ENCODE assay signal across 8 cellular contexts in genomic region chr6:154732538-154732823, GRCh38. TPM values are rescaled to one million over a fixed set of nuclear protein-coding genes. Genes with fewer than 3 reads are reported as not detected.
DNase-seq lines count a peak whose midpoint lies in the region; ATAC-seq lines count a peak whose summit lies in the region.

No MANE protein-coding gene starts in this region.

- no peaks in the 10 kb centered on the region for H3K9me3 Mint-ChIP-seq in activated CD4-positive, alpha-beta T cell treated with anti-CD3 and anti-CD28 coated beads, Interleukin-2, amount 10 ng/mL, durations not matched to agents 24 days and 14 days
- H3K9me3 Mint-ChIP-seq in activated naive CD4-positive, alpha-beta T cell treated with anti-CD3 and anti-CD28 coated beads, Interleukin-2, amount 50 U/mL, for 72 hours: no peaks in the 10 kb centered on the region

- peak overlapping the region; percentile 89 for H3K4me3 Mint-ChIP-seq in activated CD4-positive, alpha-beta T cell treated with anti-CD3 and anti-CD28 coated beads, Interleukin-2, amount 10 ng/mL, durations not matched to agents 24 days and 14 days

- DNase-seq in activated CD4-positive, alpha-beta T cell treated with anti-CD3 and anti-CD28 coated beads, Interleukin-2, amount 10 ng/mL, durations not matched to agents 24 days and 14 days: no peak
- DNase-seq in activated CD4-positive, alpha-beta T cell treated with anti-CD3 and anti-CD28 coated beads, Interleukin-2, amount 50 U/mL, for 4 hours: no peak
- DNase-seq in activated naive CD4-positive, alpha-beta T cell treated with anti-CD3 and anti-CD28 coated beads, Interleukin-2, amount 50 U/mL, for 72 hours (ENCODE audit: low spot score in 2 of 2): no peak
- DNase-seq in iPS-NIHi7 (ENCODE audit: extremely low spot score): peak; percentile 26
- no peak for DNase-seq in COR-L47 (lab: John Stamatoyannopoulos, UW)
- no peak for DNase-seq in NCI-H446 treated with DMSO at 0.1 percent for 48 hours (lab: John Stamatoyannopoulos, UW)

- H3K4me1 Mint-ChIP-seq in activated CD4-positive, alpha-beta T cell treated with anti-CD3 and anti-CD28 coated beads, Interleukin-2, amount 10 ng/mL, durations not matched to agents 24 days and 14 days: peaks cover 30% of the 10 kb centered on the region

- peak overlapping the region; percentile 85 for H3K27ac Mint-ChIP-seq in activated CD4-positive, alpha-beta T cell treated with anti-CD3 and anti-CD28 coated beads, Interleukin-2, amount 10 ng/mL, durations not matched to agents 24 days and 14 days
- H3K27ac Mint-ChIP-seq in activated naive CD4-positive, alpha-beta T cell treated with anti-CD3 and anti-CD28 coated beads, Interleukin-2, amount 50 U/mL, for 72 hours: peak overlapping the region; percentile 79 to 95

- peak overlapping the region; percentile 92 for H3K27ac ChIP-seq in temporal lobe (ENCODE audit: low read depth, low read length)

- intact Hi-C loops in activated CD4-positive, alpha-beta T cell treated with anti-CD3 and anti-CD28 coated beads, Interleukin-2, amount 10 ng/mL, durations not matched to agents 24 days and 14 days (cut with micrococcal nuclease): loop anchor here (2.0 to 10.0 kb wide), 4 partner anchors 438 to 1955 kb away; partner anchors contain the start of gene TFB1M

- ATAC-seq in activated naive CD4-positive, alpha-beta T cell treated with anti-CD3 and anti-CD28 coated beads, Interleukin-2, amount 50 U/mL, for 72 hours: no peak
- ATAC-seq in GM21423 (IDR thresholded peaks at IDR 0.05; ENCODE audit: unreplicated experiment): no peak

- no peaks in the 10 kb centered on the region for H3K27me3 Mint-ChIP-seq in activated CD4-positive, alpha-beta T cell treated with anti-CD3 and anti-CD28 coated beads, Interleukin-2, amount 10 ng/mL, durations not matched to agents 24 days and 14 days

- H3K36me3 Mint-ChIP-seq in activated CD4-positive, alpha-beta T cell treated with anti-CD3 and anti-CD28 coated beads, Interleukin-2, amount 10 ng/mL, durations not matched to agents 24 days and 14 days (ENCODE audit: low read depth): peaks cover 8% of the 10 kb centered on the region
- peaks cover 6 to 17% of the 10 kb centered on the region in 2 donors for H3K36me3 Mint-ChIP-seq in activated naive CD4-positive, alpha-beta T cell treated with anti-CD3 and anti-CD28 coated beads, Interleukin-2, amount 50 U/mL, for 72 hours

RNA-seq across cellular contexts. Expression of gene SCAF8, which starts 0.7 kb away (rescaled TPM):
- 36.6 and 37.5 TPM in 2 replicates for total RNA-seq in activated CD4-positive, alpha-beta T cell treated with anti-CD3 and anti-CD28 coated beads, Interleukin-2, amount 10 ng/mL, durations not matched to agents 24 days and 14 days
- total RNA-seq in activated naive CD4-positive, alpha-beta T cell treated with anti-CD3 and anti-CD28 coated beads, Interleukin-2, amount 50 U/mL, for 72 hours: 10 to 100 TPM; 25.4 to 28.2 TPM
- 63.9 TPM for total RNA-seq in temporal lobe
